In the genomic region with DNA sequence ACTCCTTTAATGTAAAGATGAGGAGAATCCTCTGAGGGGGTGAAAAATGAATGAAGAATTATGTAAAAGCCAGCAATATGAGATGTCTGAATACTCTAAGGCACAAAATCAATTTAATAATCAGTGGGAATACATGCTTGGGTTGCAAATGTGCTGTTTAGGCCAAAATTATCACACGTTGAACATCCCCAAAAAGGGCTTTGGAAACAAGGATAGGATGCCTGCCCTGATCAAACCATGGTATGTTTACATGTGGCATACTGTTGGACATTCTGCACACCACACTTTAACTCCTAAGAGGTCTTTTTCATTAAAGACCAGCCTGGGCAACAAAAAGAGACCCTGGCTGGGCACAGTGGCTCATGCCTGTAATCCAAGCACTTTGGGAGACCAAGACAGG, we compare ENCODE assay signal across 32 cellular contexts. TPM values are rescaled to one million over a fixed set of nuclear protein-coding genes. Genes with fewer than 3 reads are reported as not detected.
"Had no signal": no experiment of that assay in that cellular context is flagged by ENCODE, and none has a peak within 500 bp of the region (broad histone marks: within the 10 kb centered on the region; RNA-seq: fewer than 3 reads in every experiment).

No MANE protein-coding gene starts in this region.

- H3K27ac ChIP-seq: ascending aorta, cardiac muscle cell, VCaP had no signal

- FAIRE-seq: bronchial epithelial cell, TTC549 had no signal

- H3K27me3 ChIP-seq: ascending aorta, cardiac muscle cell had no signal

- DNase-seq: activated B cell treated with CpG ODN at 0.5 μM for 24 hours; activated CD4-positive, alpha-beta memory T cell treated with anti-CD3 and anti-CD28 coated beads for 36 hours; activated CD4-positive, alpha-beta T cell treated with anti-CD3 and anti-CD28 coated beads for 4 hours; activated CD4-positive, alpha-beta T cell treated with anti-CD3 and anti-CD28 coated beads, Interleukin-2, amount 10 ng/mL, durations not matched to agents 24 days and 14 days; activated CD4-positive, alpha-beta T cell treated with anti-CD3 and anti-CD28 coated beads, Interleukin-2, amount 50 U/mL, for 1 hour; activated CD4-positive, alpha-beta T cell treated with anti-CD3 and anti-CD28 coated beads, Interleukin-2, amount 50 U/mL, for 4 hours; activated CD4-positive, CD25-positive, alpha-beta regulatory T cell treated with anti-CD3 and anti-CD28 coated beads, Interleukin-2, amount 50 U/mL, for 72 hours; activated CD8-positive, alpha-beta memory T cell treated with anti-CD3 and anti-CD28 coated beads, Interleukin-2, amount 50 U/mL, for 4 hours; activated CD8-positive, alpha-beta T cell treated with anti-CD3 and anti-CD28 coated beads for 36 hours; activated effector memory CD4-positive, alpha-beta T cell treated with Interleukin-2 at 50 U/mL for 16 hours; activated gamma-delta T cell; activated naive CD4-positive, alpha-beta T cell treated with anti-CD3 and anti-CD28 coated beads, Interleukin-2, amount 10 ng/mL, durations not matched to agents 7 days and 5 days; activated naive CD4-positive, alpha-beta T cell treated with Interleukin-2 at 50 U/mL for 16 hours; activated naive CD8-positive, alpha-beta T cell treated with anti-CD3 and anti-CD28 coated beads, Interleukin-2, amount 10 ng/mL, durations not matched to agents 7 days and 5 days; activated naive CD8-positive, alpha-beta T cell treated with anti-CD3 and anti-CD28 coated beads, Interleukin-2, amount 50 U/mL, for 24 hours; activated T-cell treated with anti-CD3 and anti-CD28 coated beads for 4 hours; activated T-cell treated with anti-CD3 and anti-CD28 coated beads, Interleukin-2, amount 50 U/mL, for 1 hour; activated T-cell treated with anti-CD3 and anti-CD28 coated beads, Interleukin-2, amount 50 U/mL, for 4 hours; amygdala; anterior cingulate cortex; caudate nucleus; cerebellar nuclear complex; T-helper 1 cell; T-helper 2 cell; T-helper 9 cell had no signal

- H3K4me1 ChIP-seq: ascending aorta had no signal

- ATAC-seq: activated CD8-positive, alpha-beta T cell treated with anti-CD3 and anti-CD28 coated beads for 36 hours; activated naive CD8-positive, alpha-beta T cell treated with anti-CD3 and anti-CD28 coated beads, Interleukin-2, amount 50 U/mL, for 24 hours; activated T-cell treated with anti-CD3 and anti-CD28 coated beads, Interleukin-2, amount 50 U/mL, for 4 hours had no signal

- H3K9me3 ChIP-seq: ascending aorta had no signal

- H3K4me3 ChIP-seq: ascending aorta, cardiac muscle cell had no signal

RNA-seq across cellular contexts. Expression of a gene that starts 26.3 kb away (rescaled TPM):
- total RNA-seq: activated B cell treated with CpG ODN at 0.5 μM for 24 hours; activated CD8-positive, alpha-beta memory T cell treated with anti-CD3 and anti-CD28 coated beads for 36 hours; activated CD8-positive, alpha-beta T cell treated with anti-CD3 and anti-CD28 coated beads for 36 hours; activated naive CD8-positive, alpha-beta T cell treated with anti-CD3 and anti-CD28 coated beads, Interleukin-2, amount 10 ng/mL, durations not matched to agents 7 days and 5 days; cardiac muscle cell had no signal
- polyA plus RNA-seq: adipose tissue had no signal
